In the genomic region with DNA sequence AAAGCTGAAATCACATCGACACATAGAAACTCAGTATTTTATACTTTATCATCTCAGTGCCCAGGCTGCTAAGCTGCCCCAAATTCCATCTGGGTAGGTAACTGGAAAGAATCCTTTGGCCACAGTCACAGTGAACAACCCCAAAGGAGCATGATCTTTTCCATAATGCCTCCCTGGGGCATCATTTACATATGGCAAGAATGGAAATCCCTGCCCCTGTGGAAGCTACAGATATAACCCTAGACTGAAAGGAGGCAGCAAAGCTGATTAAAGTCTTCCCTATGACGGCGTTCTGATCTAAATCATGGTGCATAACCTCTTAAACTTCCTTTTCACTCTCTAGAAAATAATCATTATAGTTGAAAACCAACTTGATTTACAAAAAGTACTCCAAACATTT, we compare ENCODE assay signal across 23 cellular contexts. TPM values are rescaled to one million over a fixed set of nuclear protein-coding genes. Genes with fewer than 3 reads are reported as not detected.
"Had no signal": no experiment of that assay in that cellular context is flagged by ENCODE, and none has a peak within 500 bp of the region (broad histone marks: within the 10 kb centered on the region; RNA-seq: fewer than 3 reads in every experiment).

No MANE protein-coding gene starts in this region.

- H3K4me3 ChIP-seq: esophagus muscularis mucosa, gastrocnemius medialis, lung, psoas muscle, right lobe of liver, tibial artery, upper lobe of left lung, uterus had no signal

- H3K36me3 ChIP-seq: esophagus muscularis mucosa, gastrocnemius medialis, neutrophil, right lobe of liver, tibial artery, upper lobe of left lung, uterus had no signal

- H3K9me3 ChIP-seq: esophagus muscularis mucosa, gastrocnemius medialis, neutrophil, psoas muscle, right lobe of liver, tibial artery, upper lobe of left lung, uterus had no signal

- H3K27me3 ChIP-seq: upper lobe of left lung, uterus had no signal

- DNase-seq: effector memory CD8-positive, alpha-beta T cell; gastrocnemius medialis; glutamatergic neuron; immature natural killer cell; left colon; left ventricle myocardium superior; mesendoderm; naive B cell; nephron progenitor cell; psoas muscle; retina; right lobe of liver; stimulated activated CD4-positive, alpha-beta T cell treated with anti-CD3 and anti-CD28 coated beads, Interleukin-4, amount 100 ng/mL, for 24 hours; tibial artery; upper lobe of left lung; uterus had no signal

- ATAC-seq: effector memory CD8-positive, alpha-beta T cell; gastrocnemius medialis; left colon; left ventricle myocardium superior; psoas muscle; right lobe of liver; stimulated activated memory B cell treated with anti-CD40 and anti-IgM and Interleukin-4, amounts not matched to agents 10 μg/mL and 1 μg/mL and 100 μg/mL, for 72 hours had no signal

- H3K27ac ChIP-seq: epithelial cell of prostate, esophagus muscularis mucosa, gastrocnemius medialis, neutrophil, psoas muscle, right lobe of liver, tibial artery, upper lobe of left lung, uterus had no signal

RNA-seq across cellular contexts. Expression of a gene that starts 41.5 kb away (rescaled TPM):
- total RNA-seq: esophagus muscularis mucosa, fibroblast of villous mesenchyme, gastrocnemius medialis, left colon, left ventricle myocardium superior, osteoblast, psoas muscle, right lobe of liver had no signal
